ENCODE assay signal across 19 cellular contexts in the genomic region with DNA sequence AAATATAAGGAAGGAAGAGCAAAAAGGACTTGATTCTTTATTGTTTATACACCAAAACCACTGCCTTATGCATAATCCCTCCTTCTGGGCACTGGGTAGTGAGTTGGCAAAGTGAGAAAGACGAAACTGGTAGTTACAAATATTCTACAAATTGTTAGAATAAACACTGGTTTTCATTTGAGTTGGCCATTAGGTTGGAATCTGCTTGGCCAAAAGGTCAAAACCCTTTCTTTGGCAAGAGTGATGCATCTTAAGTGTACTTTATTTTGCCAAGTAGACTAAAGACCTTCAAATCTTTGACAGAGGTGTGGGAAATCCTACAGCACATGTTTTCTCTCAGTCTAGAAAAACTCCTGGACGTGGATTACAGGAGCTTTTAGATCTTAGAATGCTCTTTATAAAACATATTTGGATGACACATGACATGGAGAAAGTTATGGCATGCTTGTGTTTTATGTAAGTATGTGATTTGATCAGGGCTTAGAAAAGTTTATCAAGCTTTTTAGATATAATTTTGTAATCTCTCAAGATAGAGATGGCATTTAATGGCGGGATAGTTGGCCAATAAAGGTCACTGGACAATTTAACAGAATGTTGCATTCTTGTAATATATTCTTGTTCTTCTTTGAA.
DNase-seq lines count a peak whose midpoint lies in the region; ATAC-seq and TF ChIP-seq lines count a peak whose summit lies in the region.
"Had no signal": no experiment of that assay in that cellular context is flagged by ENCODE, and none has a peak within 500 bp of the region (broad histone marks: within the 10 kb centered on the region; RNA-seq: fewer than 3 reads in every experiment).

No MANE protein-coding gene starts in this region.

- TF ChIP-seq CTCF in SK-N-SH (IDR thresholded peaks at IDR 0.05) (no peak), PC-3 (conservative IDR thresholded peaks at IDR 0.05; ENCODE audit: low read depth, low read length) (no peak), hepatocyte (IDR thresholded peaks at IDR 0.05; ENCODE audit: poor library complexity) (no peak)

- H3K9me2 ChIP-seq in SK-N-SH (no peaks in the 10 kb centered on the region), PC-3 (replicated peaks; ENCODE audit: low read length) (no peaks in the 10 kb centered on the region), hepatocyte (replicated peaks; ENCODE audit: insufficient read depth) (no peaks in the 10 kb centered on the region)

- H2AFZ ChIP-seq in SK-N-SH (ENCODE audit: low read depth) (no peak overlapping the region), PC-3 (ENCODE audit: low read length) (no peak overlapping the region), hepatocyte (no peak overlapping the region)

- no peak for TF ChIP-seq EP300 in SK-N-SH (IDR thresholded peaks at IDR 0.05; ENCODE audit: borderline replicate concordance in 1 of 2, low read depth in 1 of 2, low read length in 1 of 2)

- H3K36me3 Mint-ChIP-seq in naive B cell, result peaks cover 0 to 6% of the 10 kb centered on the region in 2 donors
- H3K36me3 Mint-ChIP-seq in effector memory CD8-positive, alpha-beta T cell (ENCODE audit: insufficient read depth), result no peaks in the 10 kb centered on the region
- H3K36me3 Mint-ChIP-seq: CD14-positive monocyte; CD8-positive, alpha-beta memory T cell had no signal

- no peaks in the 10 kb centered on the region for H3K36me3 ChIP-seq in SK-N-SH (replicated peaks in 1 of 2; ENCODE audit: control insufficient read depth in 1 of 2, insufficient read depth in 2 of 2, low read length in 1 of 2)
- H3K36me3 ChIP-seq in PC-3 (ENCODE audit: low read depth, low read length), result no peaks in the 10 kb centered on the region
- no peaks in the 10 kb centered on the region for H3K36me3 ChIP-seq in hepatocyte (replicated peaks; ENCODE audit: insufficient read depth, low read depth)
- H3K36me3 ChIP-seq: BE2C had no signal

- peaks cover 0 to 38% (median 10%) of the 10 kb centered on the region in 7 donors for H3K9me3 Mint-ChIP-seq in naive B cell
- no peaks in the 10 kb centered on the region for H3K9me3 Mint-ChIP-seq in effector memory CD8-positive, alpha-beta T cell
- H3K9me3 Mint-ChIP-seq: CD4-positive, alpha-beta T cell had no signal

- H3K27ac ChIP-seq in SK-N-SH (ENCODE audit: low read depth in 2 of 2, low read length in 1 of 2) (no peak overlapping the region), PC-3 (ENCODE audit: low read length) (peak overlapping the region; percentile 74), hepatocyte (no peak overlapping the region)
- H3K27ac ChIP-seq: 22Rv1; BLaER1 treated with 17β-estradiol and CSF1 and Interleukin-3, amounts not matched to agents 10 nM and 100 nM had no signal

- POLR2A ChIA-PET in SK-N-SH (lab: Yijun Ruan, JAX), result no interaction called here
- POLR2A ChIA-PET in PC-3 (lab: Charles Lee; ENCODE audit: unreplicated experiment), result no interaction called here

- ATAC-seq in SK-N-SH treated with all-trans-retinoic acid at 6 μM for 48 hours (no peak), PC-3 (no peak), naive B cell (ENCODE audit: low read depth in 2 of 2) (no peak), GM19023 (IDR thresholded peaks at IDR 0.05; ENCODE audit: unreplicated experiment) (no peak)
- no peak for ATAC-seq in effector memory CD8-positive, alpha-beta T cell (replicated peaks)

- no TSS peak for BruUV-seq in PC-3 (replicated peaks; lab: Mats Ljungman, UMichigan)

- H4K20me1 ChIP-seq in SK-N-SH (ENCODE audit: insufficient read depth) (no peaks in the 10 kb centered on the region), PC-3 (ENCODE audit: low read length) (no peaks in the 10 kb centered on the region), hepatocyte (ENCODE audit: insufficient read depth, poor library complexity, severe bottlenecking) (no peaks in the 10 kb centered on the region)
- H4K20me1 ChIP-seq: BLaER1 treated with 17β-estradiol and CSF1 and Interleukin-3, amounts not matched to agents 10 nM and 100 nM had no signal

- WGBS in SK-N-SH (ENCODE audit: low lambda C conversion rate), result 83% methylated on average over 3 of the region's 3 CpGs
- 77% methylated on average over 3 of the region's 3 CpGs for WGBS in hepatocyte (ENCODE audit: low lambda C conversion rate, missing lambda C conversion rate)

- H3K4me1 Mint-ChIP-seq in naive B cell, result peaks cover 36 to 44% (median 42%) of the 10 kb centered on the region in 3 donors
- peaks cover 0 to 6% of the 10 kb centered on the region in 2 donors for H3K4me1 Mint-ChIP-seq in effector memory CD8-positive, alpha-beta T cell (ENCODE audit: low read depth in 2 of 2)
- H3K4me1 Mint-ChIP-seq: CD14-positive monocyte; CD8-positive, alpha-beta memory T cell had no signal

- H3K27me3 ChIP-seq in SK-N-SH (ENCODE audit: insufficient read depth) (no peaks in the 10 kb centered on the region), PC-3 (ENCODE audit: low read length) (no peaks in the 10 kb centered on the region), hepatocyte (no peaks in the 10 kb centered on the region)
- H3K27me3 ChIP-seq: BE2C; BLaER1 treated with 17β-estradiol and CSF1 and Interleukin-3, amounts not matched to agents 10 nM and 100 nM had no signal

- DNase-seq in SK-N-SH (no peak), PC-3 (no peak), fibroblast of gingiva (ENCODE audit: low read depth) (peak; percentile 68), naive B cell (no peak), hepatocyte (ENCODE audit: low spot score) (no peak)
- DNase-seq in effector memory CD8-positive, alpha-beta T cell, result no peak
- DNase-seq: BE2C; CD4-positive, alpha-beta T cell; CD8-positive, alpha-beta memory T cell; DMS 273 treated with DMSO at 0.1 percent for 48 hours; DMS79 treated with DMSO at 0.1 percent for 48 hours; GF-D8; H7; HCEC 1CT had no signal

- H3K4me3 Mint-ChIP-seq in naive B cell, result no peak overlapping the region
- no peak overlapping the region for H3K4me3 Mint-ChIP-seq in effector memory CD8-positive, alpha-beta T cell
- H3K4me3 Mint-ChIP-seq: CD14-positive monocyte; CD4-positive, alpha-beta T cell; CD8-positive, alpha-beta memory T cell had no signal

- CTCF ChIA-PET in SK-N-SH (lab: Yijun Ruan, JAX) (interaction anchor here (1.6 kb wide), 1 partner anchor 25 kb away, joined by 3 read pairs; no protein-coding TSS in a partner anchor), PC-3 (lab: Charles Lee) (no interaction called here)

- H3K4me1 ChIP-seq in SK-N-SH (ENCODE audit: control insufficient read depth in 1 of 2, insufficient read depth in 2 of 2, low read depth in 1 of 2, low read length in 1 of 2) (peaks cover 0 to 9% of the 10 kb centered on the region in 2 experiments; a peak in 2 of 4 replicates), PC-3 (ENCODE audit: insufficient read depth, low read length) (peaks cover 32% of the 10 kb centered on the region), hepatocyte (ENCODE audit: insufficient read depth) (peaks cover 5% of the 10 kb centered on the region)
- H3K4me1 ChIP-seq: BE2C had no signal

- H3K27ac Mint-ChIP-seq in naive B cell, result peak overlapping the region in 5 of 6 donors; percentile 8 to 89 (median 48)
- H3K27ac Mint-ChIP-seq in effector memory CD8-positive, alpha-beta T cell, result no peak overlapping the region
- H3K27ac Mint-ChIP-seq: CD14-positive monocyte; CD4-positive, alpha-beta T cell; CD8-positive, alpha-beta memory T cell had no signal

- no peak for TF ChIP-seq RAD21 in SK-N-SH (IDR thresholded peaks at IDR 0.05; ENCODE audit: low read length)

- H3K9ac ChIP-seq in SK-N-SH (no peak overlapping the region), PC-3 (ENCODE audit: low read length) (no peak overlapping the region)
- H3K9ac ChIP-seq: BLaER1 treated with 17β-estradiol and CSF1 and Interleukin-3, amounts not matched to agents 10 nM and 100 nM had no signal

- H3K4me3 ChIP-seq in SK-N-SH (ENCODE audit: low read depth in 2 of 2, low read length in 1 of 2) (no peak overlapping the region), PC-3 (ENCODE audit: low read length) (no peak overlapping the region), hepatocyte (no peak overlapping the region)
- H3K4me3 ChIP-seq: BLaER1 treated with 17β-estradiol and CSF1 and Interleukin-3, amounts not matched to agents 10 nM and 100 nM had no signal

- H3F3A ChIP-seq in SK-N-SH (replicated peaks; ENCODE audit: insufficient read depth) (no peaks in the 10 kb centered on the region), PC-3 (ENCODE audit: low read length, unreplicated experiment) (no peaks in the 10 kb centered on the region)

- peaks cover 26 to 41% (median 32%) of the 10 kb centered on the region in 3 donors for H3K27me3 Mint-ChIP-seq in naive B cell
- peaks cover 6 to 44% of the 10 kb centered on the region in 2 donors for H3K27me3 Mint-ChIP-seq in effector memory CD8-positive, alpha-beta T cell

- H3K9me3 ChIP-seq in SK-N-SH, result no peaks in the 10 kb centered on the region
- no peaks in the 10 kb centered on the region for H3K9me3 ChIP-seq in PC-3 (ENCODE audit: low read length)
- peaks cover 6% of the 10 kb centered on the region for H3K9me3 ChIP-seq in hepatocyte (ENCODE audit: low read depth)
- H3K9me3 ChIP-seq: BE2C had no signal

- H3K4me2 ChIP-seq in SK-N-SH, result no peak overlapping the region
- H3K4me2 ChIP-seq in PC-3 (ENCODE audit: low read length), result 0 out of 2 replicates have a peak overlapping the region, but pooled peaks have one; percentile 5
- H3K4me2 ChIP-seq in hepatocyte, result no peak overlapping the region

- intact Hi-C loops in PC-3 (cut with micrococcal nuclease), result no loop called here

- no peaks in the 10 kb centered on the region for H3K79me2 ChIP-seq in SK-N-SH (ENCODE audit: insufficient read depth)
- H3K79me2 ChIP-seq in PC-3 (ENCODE audit: low read length), result peaks cover 12% of the 10 kb centered on the region
- peaks cover 49% of the 10 kb centered on the region for H3K79me2 ChIP-seq in hepatocyte

TF ChIP-seq in SK-N-SH treated with all-trans-retinoic acid at 6 μM for 48 hours, 23 proteins besides CTCF, POLR2A, EP300 and RAD21 (continues in another document):
- TF ChIP-seq ESRRG (CRISPR knock-in tag; IDR thresholded peaks at IDR 0.05) (no peak), BACH2 (CRISPR knock-in tag; IDR thresholded peaks at IDR 0.05; ENCODE audit: borderline replicate concordance) (no peak), RARB (CRISPR knock-in tag; IDR thresholded peaks at IDR 0.05) (no peak), CSDC2 (CRISPR knock-in tag; IDR thresholded peaks at IDR 0.05) (no peak), GLIS3 (CRISPR knock-in tag; IDR thresholded peaks at IDR 0.05) (no peak), TCF4 (CRISPR knock-in tag; IDR thresholded peaks at IDR 0.05; ENCODE audit: borderline replicate concordance) (0 out of 2 replicates have a peak, but pooled peaks have one; percentile 12)

TF ChIP-seq in SK-N-SH, 30 proteins besides CTCF, POLR2A, EP300 and RAD21 (continues in another document):
- TF ChIP-seq NRF1 (IDR thresholded peaks at IDR 0.05; ENCODE audit: low read depth, low read length) (no peak), MXI1 (IDR thresholded peaks at IDR 0.05; ENCODE audit: low read depth, low read length) (no peak), FOXM1 (IDR thresholded peaks at IDR 0.05; ENCODE audit: low read depth) (no peak), ELF1 (IDR thresholded peaks at IDR 0.05) (no peak), EZH2phosphoT487 (IDR thresholded peaks at IDR 0.05; ENCODE audit: borderline replicate concordance, low read depth) (no peak), TCF12 (IDR thresholded peaks at IDR 0.05) (no peak), RXRA (IDR thresholded peaks at IDR 0.05; ENCODE audit: borderline replicate concordance, low read depth) (no peak), GABPA (IDR thresholded peaks at IDR 0.05; ENCODE audit: low read depth) (no peak), GATA2 (CRISPR knock-in tag; IDR thresholded peaks at IDR 0.05) (no peak)

Comparison
In these comparisons a context has a peak if more than half of its experiments do, and no peak if none do; other contexts are left out.
1. H3K27ac Mint-ChIP-seq: peak in naive B cell (5 of 6); none in effector memory CD8-positive, alpha-beta T cell (0 of 2).